In the genomic region with DNA sequence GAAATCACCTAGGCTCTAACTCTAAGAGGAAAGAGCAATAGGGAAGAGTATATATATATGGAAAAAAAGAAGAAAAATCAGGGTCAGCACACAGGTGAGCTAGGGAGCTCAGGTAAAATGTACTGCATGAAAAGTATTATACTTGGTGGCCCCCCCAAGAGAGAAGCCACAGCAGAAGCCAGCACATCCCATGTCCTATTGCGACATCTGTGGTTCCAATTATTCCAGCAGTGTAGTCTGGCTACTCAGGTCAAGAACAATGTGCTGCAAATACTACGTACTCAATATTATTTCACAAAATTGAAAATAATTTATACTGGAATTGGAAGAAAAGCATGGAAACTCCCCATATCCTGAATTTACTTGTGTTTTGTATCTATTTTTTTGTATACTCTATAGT, we compare ENCODE assay signal across 2 cellular contexts.
TF ChIP-seq lines count a peak whose summit lies in the region.

No MANE protein-coding gene starts in this region.

TF ChIP-seq in IMR-90, 13 proteins besides CTCF, POLR2A, EP300 and RAD21:
- no peak for TF ChIP-seq RFX5 (IDR thresholded peaks at IDR 0.05; ENCODE audit: low read depth, low read length)
- peak; percentile 80 for TF ChIP-seq CEBPB (IDR thresholded peaks at IDR 0.05; ENCODE audit: low read depth, low read length)
TF ChIP-seq in IMR-90: peak in this region for 1.

TF ChIP-seq in K562, 482 proteins besides CTCF, POLR2A, EP300 and RAD21:
- no peak for TF ChIP-seq CEBPG (CRISPR knock-in tag; IDR thresholded peaks at IDR 0.05)
- peak in 1 of 2 experiments; percentile 46; a peak in 1 of 4 replicates for TF ChIP-seq CEBPG (tag; conservative IDR thresholded peaks at IDR 0.05 in 1 of 2, IDR thresholded peaks at IDR 0.05 in 1 of 2)
- no peak for TF ChIP-seq ZNF23 (CRISPR knock-in tag; IDR thresholded peaks at IDR 0.05)
- peak; percentile 80 for TF ChIP-seq CEBPB (tag; IDR thresholded peaks at IDR 0.05)
- TF ChIP-seq, protein P1, sequence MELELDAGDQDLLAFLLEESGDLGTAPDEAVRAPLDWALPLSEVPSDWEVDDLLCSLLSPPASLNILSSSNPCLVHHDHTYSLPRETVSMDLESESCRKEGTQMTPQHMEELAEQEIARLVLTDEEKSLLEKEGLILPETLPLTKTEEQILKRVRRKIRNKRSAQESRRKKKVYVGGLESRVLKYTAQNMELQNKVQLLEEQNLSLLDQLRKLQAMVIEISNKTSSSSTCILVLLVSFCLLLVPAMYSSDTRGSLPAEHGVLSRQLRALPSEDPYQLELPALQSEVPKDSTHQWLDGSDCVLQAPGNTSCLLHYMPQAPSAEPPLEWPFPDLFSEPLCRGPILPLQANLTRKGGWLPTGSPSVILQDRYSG (tag; conservative IDR thresholded peaks at IDR 0.05; ENCODE audit: low read depth): no peak
- TF ChIP-seq, protein P2, sequence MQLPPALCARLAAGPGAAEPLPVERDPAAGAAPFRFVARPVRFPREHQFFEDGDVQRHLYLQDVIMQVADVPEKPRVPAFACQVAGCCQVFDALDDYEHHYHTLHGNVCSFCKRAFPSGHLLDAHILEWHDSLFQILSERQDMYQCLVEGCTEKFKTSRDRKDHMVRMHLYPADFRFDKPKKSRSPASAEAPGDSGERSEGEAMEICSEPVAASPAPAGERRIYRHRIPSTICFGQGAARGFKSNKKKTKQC (CRISPR knock-in tag; IDR thresholded peaks at IDR 0.05): no peak
- no peak for TF ChIP-seq HMG20A (CRISPR knock-in tag; conservative IDR thresholded peaks at IDR 0.05)
TF ChIP-seq in K562: peak in this region for 2.
